Comparison of ENCODE assay signal across 16 cellular contexts in genomic region chr7:41637051-41637450, GRCh38.
"Had no signal": no experiment of that assay in that cellular context is flagged by ENCODE, and none has a peak within 500 bp of the region (broad histone marks: within the 10 kb centered on the region; RNA-seq: fewer than 3 reads in every experiment).

No MANE protein-coding gene starts in this region.

- DNase-seq: activated CD4-positive, alpha-beta memory T cell treated with anti-CD3 and anti-CD28 coated beads for 36 hours; activated naive CD8-positive, alpha-beta T cell treated with anti-CD3 and anti-CD28 coated beads, Interleukin-2, amount 50 U/mL, for 24 hours; activated T-cell treated with anti-CD3 and anti-CD28 coated beads, Interleukin-2, amount 50 U/mL, for 72 hours; central memory CD4-positive, alpha-beta T cell; heart left ventricle; kidney; left ventricle myocardium inferior; mesendoderm; stimulated activated CD4-positive, alpha-beta T cell treated with anti-CD3 and anti-CD28 coated beads, Interleukin-12 subunit alpha, Interleukin-12 subunit beta, amount 100 ng/mL, for 4 hours; stimulated activated naive CD4-positive, alpha-beta T cell; T-helper 1 cell; upper lobe of right lung had no signal

- H3K36me3 ChIP-seq: ascending aorta, heart left ventricle, left ventricle myocardium inferior, suprapubic skin, upper lobe of right lung had no signal

- H3K9me3 ChIP-seq: ascending aorta, heart left ventricle, left ventricle myocardium inferior, suprapubic skin, upper lobe of right lung had no signal

- FAIRE-seq: frontal cortex, kidney had no signal

- H3K27me3 ChIP-seq: ascending aorta, heart left ventricle, suprapubic skin, upper lobe of right lung had no signal

- H3K4me3 ChIP-seq: ascending aorta, heart left ventricle, left ventricle myocardium inferior, suprapubic skin, upper lobe of right lung had no signal

- H3K27ac ChIP-seq: ascending aorta, heart left ventricle, left ventricle myocardium inferior, suprapubic skin, upper lobe of right lung, VCaP had no signal

- H3K4me1 ChIP-seq: ascending aorta, heart left ventricle, left ventricle myocardium inferior, suprapubic skin, upper lobe of right lung had no signal
